Comparison of ENCODE assay signal across 10 cellular contexts in genomic region chr7:15007507-15007906, GRCh38.
DNase-seq lines count a peak whose midpoint lies in the region; ATAC-seq and TF ChIP-seq lines count a peak whose summit lies in the region.
"Had no signal": no experiment of that assay in that cellular context is flagged by ENCODE, and none has a peak within 500 bp of the region (broad histone marks: within the 10 kb centered on the region; RNA-seq: fewer than 3 reads in every experiment).

No MANE protein-coding gene starts in this region.

- no peak overlapping the region for H3K27ac ChIP-seq in neural progenitor cell
- H3K27ac ChIP-seq: parathyroid adenoma had no signal

- H3K9me3 ChIP-seq in MG63 (no peaks in the 10 kb centered on the region), neural progenitor cell (ENCODE audit: low read depth) (no peaks in the 10 kb centered on the region)

- DNase-seq in MG63 (peak; percentile 6), cardiac fibroblast (ENCODE audit: low read depth in 2 of 2) (peak in 1 of 2 donors; percentile 38), neural progenitor cell (ENCODE audit: low spot score) (peak; percentile 58)
- no peak for DNase-seq in stimulated activated CD4-positive, alpha-beta T cell treated with anti-CD3 and anti-CD28 coated beads, Interleukin-4, amount 100 ng/mL, for 24 hours
- DNase-seq in effector CD8-positive, alpha-beta T cell (lab: John Stamatoyannopoulos, UW) = no peak
- DNase-seq in activated T-cell treated with anti-CD3 and anti-CD28 coated beads, Interleukin-2, amount 50 U/mL, for 4 hours = no peak
- DNase-seq: activated T-cell treated with anti-CD3 and anti-CD28 coated beads, Interleukin-2, amount 50 U/mL, for 72 hours had no signal

- H3K79me2 ChIP-seq in neural progenitor cell (ENCODE audit: low read depth) = no peaks in the 10 kb centered on the region
- H3K79me2 ChIP-seq: parathyroid adenoma had no signal

- no peaks in the 10 kb centered on the region for H3K9me3 Mint-ChIP-seq in neural progenitor cell
- no peaks in the 10 kb centered on the region for H3K9me3 Mint-ChIP-seq in activated T-cell treated with anti-CD3 and anti-CD28 coated beads, Interleukin-2, amount 50 U/mL, for 4 hours

- no peak overlapping the region for H3K4me2 ChIP-seq in neural progenitor cell

- ATAC-seq in activated T-cell treated with anti-CD3 and anti-CD28 coated beads, Interleukin-2, amount 50 U/mL, for 4 hours = no peak
- ATAC-seq: activated T-cell treated with anti-CD3 and anti-CD28 coated beads, Interleukin-2, amount 50 U/mL, for 72 hours; Right ventricle myocardium inferior had no signal

- no peaks in the 10 kb centered on the region for H3K36me3 ChIP-seq in MG63
- no peaks in the 10 kb centered on the region for H3K36me3 ChIP-seq in neural progenitor cell

- H3K4me1 ChIP-seq in neural progenitor cell = peaks cover 4% of the 10 kb centered on the region
- H3K4me1 ChIP-seq: parathyroid adenoma had no signal

- no peaks in the 10 kb centered on the region for H3F3A ChIP-seq in neural progenitor cell (ENCODE audit: low read depth)

- no peak overlapping the region for H3K4me3 Mint-ChIP-seq in neural progenitor cell
- no peak overlapping the region for H3K4me3 Mint-ChIP-seq in activated T-cell treated with anti-CD3 and anti-CD28 coated beads, Interleukin-2, amount 50 U/mL, for 4 hours
- H3K4me3 Mint-ChIP-seq: activated T-cell treated with anti-CD3 and anti-CD28 coated beads, Interleukin-2, amount 50 U/mL, for 72 hours had no signal

- H3K4me3 ChIP-seq in MG63 (no peak overlapping the region), cardiac fibroblast (replicated peaks in 1 of 2; ENCODE audit: low read depth in 2 of 2, low read length in 2 of 2) (no peak overlapping the region), neural progenitor cell (no peak overlapping the region)

- no peaks in the 10 kb centered on the region for H3K4me1 Mint-ChIP-seq in neural progenitor cell
- H3K4me1 Mint-ChIP-seq in activated T-cell treated with anti-CD3 and anti-CD28 coated beads, Interleukin-2, amount 50 U/mL, for 4 hours (ENCODE audit: low read depth) = no peaks in the 10 kb centered on the region

- H3K27me3 ChIP-seq in MG63 (no peaks in the 10 kb centered on the region), neural progenitor cell (no peaks in the 10 kb centered on the region)

- H3K27ac Mint-ChIP-seq in neural progenitor cell = no peak overlapping the region
- H3K27ac Mint-ChIP-seq: activated T-cell treated with anti-CD3 and anti-CD28 coated beads, Interleukin-2, amount 50 U/mL, for 72 hours had no signal

- no peaks in the 10 kb centered on the region for H4K20me1 ChIP-seq in neural progenitor cell (ENCODE audit: low read depth)

- peak; percentile 47; the same call in 2 of the 3 replicates for TF ChIP-seq CTCF in GM12872 (IDR thresholded peaks at IDR 0.05; ENCODE audit: insufficient read depth, low read depth, low read length)
- peak; percentile 39 for TF ChIP-seq CTCF in cardiac fibroblast (IDR thresholded peaks at IDR 0.05; ENCODE audit: low read depth, low read length)
- peak; percentile 60 for TF ChIP-seq CTCF in neural progenitor cell (IDR thresholded peaks at IDR 0.05)

- peaks cover 2% of the 10 kb centered on the region for H3K27me3 Mint-ChIP-seq in neural progenitor cell (ENCODE audit: insufficient read depth, low read depth)
- no peaks in the 10 kb centered on the region for H3K27me3 Mint-ChIP-seq in activated T-cell treated with anti-CD3 and anti-CD28 coated beads, Interleukin-2, amount 50 U/mL, for 4 hours (ENCODE audit: low read depth)

- H3K9ac ChIP-seq in neural progenitor cell = no peak overlapping the region
- H3K9ac ChIP-seq: parathyroid adenoma had no signal

- peak overlapping the region; percentile 64 for H2AFZ ChIP-seq in neural progenitor cell (replicated peaks)
- H2AFZ ChIP-seq: parathyroid adenoma had no signal

- H3K36me3 Mint-ChIP-seq in neural progenitor cell = no peaks in the 10 kb centered on the region
- no peaks in the 10 kb centered on the region for H3K36me3 Mint-ChIP-seq in activated T-cell treated with anti-CD3 and anti-CD28 coated beads, Interleukin-2, amount 50 U/mL, for 4 hours (ENCODE audit: insufficient read depth)

Comparison
In these comparisons a context has a peak if more than half of its experiments do, and no peak if none do; other contexts are left out.
1. DNase-seq: peak in MG63 (single experiment) and neural progenitor cell (single experiment); none in stimulated activated CD4-positive, alpha-beta T cell treated with anti-CD3 and anti-CD28 coated beads, Interleukin-4, amount 100 ng/mL, for 24 hours (single experiment), effector CD8-positive, alpha-beta T cell (single experiment) and activated T-cell treated with anti-CD3 and anti-CD28 coated beads, Interleukin-2, amount 50 U/mL, for 4 hours (single experiment).
2. Peak in every context shown above with its lines, with median percentiles within 50 percentile points of each other: CTCF ChIP-seq.